Comparison of ENCODE assay signal across 12 cellular contexts in genomic region chr20:50309280-50309763, GRCh38.
DNase-seq lines count a peak whose midpoint lies in the region; ATAC-seq and TF ChIP-seq lines count a peak whose summit lies in the region.
"Had no signal": no experiment of that assay in that cellular context is flagged by ENCODE, and none has a peak within 500 bp of the region (broad histone marks: within the 10 kb centered on the region; RNA-seq: fewer than 3 reads in every experiment).

No MANE protein-coding gene starts in this region.

- H3K27me3 Mint-ChIP-seq in endothelial cell (ENCODE audit: unreplicated experiment) = peaks cover 10% of the 10 kb centered on the region
- H3K27me3 Mint-ChIP-seq in nephron (ENCODE audit: low read depth) = peaks cover 23% of the 10 kb centered on the region

- DNase-seq in A172 (ENCODE audit: low spot score) (peak; percentile 71), PC-3 (no peak), endothelial cell (ENCODE audit: low spot score) (no peak), erythroblast (lab: John Stamatoyannopoulos, UW) (no peak), COLO829 (ENCODE audit: low spot score) (no peak), superior temporal gyrus (ENCODE audit: extremely low spot score) (no peak), HuH-7.5 (ENCODE audit: low spot score) (no peak)
- DNase-seq: NCI-H1694, RPMI8226 had no signal

- H4K20me1 ChIP-seq in PC-3 (ENCODE audit: low read length) = no peaks in the 10 kb centered on the region
- H4K20me1 ChIP-seq: BLaER1 had no signal

- H3K9ac ChIP-seq in PC-3 (ENCODE audit: low read length) = peak overlapping the region; percentile 68
- H3K9ac ChIP-seq: BLaER1 had no signal

- intact Hi-C loops in PC-3 (cut with micrococcal nuclease) = loop anchor here (5.0 kb wide), 2 partner anchors 117 to 153 kb away; partner anchors contain the start of gene CEBPB

- H3K9me3 Mint-ChIP-seq in endothelial cell (ENCODE audit: unreplicated experiment) (no peaks in the 10 kb centered on the region), nephron (no peaks in the 10 kb centered on the region)
- H3K9me3 Mint-ChIP-seq: endodermal cell had no signal

- POLR2A ChIA-PET in PC-3 (lab: Charles Lee; ENCODE audit: unreplicated experiment) = no interaction called here

- no peaks in the 10 kb centered on the region for H3K79me2 ChIP-seq in PC-3 (ENCODE audit: low read length)

- peaks cover 58% of the 10 kb centered on the region for H3K4me1 ChIP-seq in PC-3 (ENCODE audit: insufficient read depth, low read length)

- peak overlapping the region; percentile 27 for H2AFZ ChIP-seq in PC-3 (ENCODE audit: low read length)

- H3K4me3 ChIP-seq in PC-3 (ENCODE audit: low read length) = peak overlapping the region; percentile 29; the same call in 1 of the 2 replicates
- H3K4me3 ChIP-seq: BLaER1 had no signal

- H3K36me3 Mint-ChIP-seq in endothelial cell (ENCODE audit: low read depth, unreplicated experiment) = no peaks in the 10 kb centered on the region
- no peaks in the 10 kb centered on the region for H3K36me3 Mint-ChIP-seq in nephron (ENCODE audit: low read depth)

- no peaks in the 10 kb centered on the region for H3K9me2 ChIP-seq in PC-3 (replicated peaks; ENCODE audit: low read length)

- H3K9me3 ChIP-seq in PC-3 (ENCODE audit: low read length) = no peaks in the 10 kb centered on the region
- H3K9me3 ChIP-seq: BLaER1 had no signal

- no peaks in the 10 kb centered on the region for H3K36me3 ChIP-seq in PC-3 (ENCODE audit: low read depth, low read length)
- H3K36me3 ChIP-seq: BLaER1 had no signal

- no peaks in the 10 kb centered on the region for H3F3A ChIP-seq in PC-3 (ENCODE audit: low read length, unreplicated experiment)

- H3K4me3 Mint-ChIP-seq in endothelial cell (ENCODE audit: unreplicated experiment) (no peak overlapping the region), nephron (peak overlapping the region in 2 of 3 experiments; percentile 26 to 42)
- H3K4me3 Mint-ChIP-seq: endodermal cell had no signal

- ATAC-seq in PC-3 = no peak

- no TSS peak for BruUV-seq in PC-3 (replicated peaks; lab: Mats Ljungman, UMichigan)

- H3K27me3 ChIP-seq in PC-3 (ENCODE audit: low read length) = no peaks in the 10 kb centered on the region
- H3K27me3 ChIP-seq: BLaER1 had no signal

- TF ChIP-seq CTCF in PC-3 (conservative IDR thresholded peaks at IDR 0.05; ENCODE audit: low read depth, low read length) (no peak), endothelial cell (IDR thresholded peaks at IDR 0.05; ENCODE audit: unreplicated experiment) (no peak), nephron (IDR thresholded peaks at IDR 0.05; ENCODE audit: unreplicated experiment in 3 of 3) (no peak)

- H3K27ac ChIP-seq in PC-3 (ENCODE audit: low read length) = peak overlapping the region; percentile 83
- H3K27ac ChIP-seq: BLaER1 had no signal

- H3K27ac Mint-ChIP-seq in endothelial cell (ENCODE audit: unreplicated experiment) (peak overlapping the region; percentile 38), nephron (peak overlapping the region; percentile 63 to 92 (median 90))
- H3K27ac Mint-ChIP-seq: endodermal cell had no signal

- TF ChIP-seq POLR2A in erythroblast (IDR thresholded peaks at IDR 0.05; ENCODE audit: low read length) = no peak

- H3K4me2 ChIP-seq in PC-3 (ENCODE audit: low read length) = peak overlapping the region; percentile 69
- H3K4me2 ChIP-seq: BLaER1 had no signal

- peaks cover 37% of the 10 kb centered on the region for H3K4me1 Mint-ChIP-seq in endothelial cell (ENCODE audit: unreplicated experiment)
- peaks cover 68% of the 10 kb centered on the region for H3K4me1 Mint-ChIP-seq in nephron

- CTCF ChIA-PET in PC-3 (lab: Charles Lee) = no interaction called here
